15 cellular contexts compared by ENCODE assay signal in genomic region chr10:17850526-17850925, GRCh38. TPM values are rescaled to one million over a fixed set of nuclear protein-coding genes. Genes with fewer than 3 reads are reported as not detected.
"Had no signal": no experiment of that assay in that cellular context is flagged by ENCODE, and none has a peak within 500 bp of the region (broad histone marks: within the 10 kb centered on the region; RNA-seq: fewer than 3 reads in every experiment).

No MANE protein-coding gene starts in this region.

- ATAC-seq: activated CD4-positive, CD25-positive, alpha-beta regulatory T cell treated with anti-CD3 and anti-CD28 coated beads, Interleukin-2, amount 50 U/mL, for 24 hours; gastrocnemius medialis; psoas muscle; sciatic nerve; stimulated activated memory B cell treated with anti-CD40 and anti-IgM and Interleukin-4, amounts not matched to agents 10 μg/mL and 1 μg/mL and 100 μg/mL, for 72 hours had no signal

- H3K36me3 Mint-ChIP-seq: activated naive CD4-positive, alpha-beta T cell treated with anti-CD3 and anti-CD28 coated beads, Interleukin-2, amount 10 ng/mL, durations not matched to agents 7 days and 5 days; memory B cell; stimulated activated memory B cell treated with anti-CD40 and anti-IgM and Interleukin-4, amounts not matched to agents 10 μg/mL and 1 μg/mL and 100 μg/mL, for 72 hours had no signal

- H3K36me3 ChIP-seq: gastrocnemius medialis, transverse colon had no signal

- H3K27ac Mint-ChIP-seq: activated naive CD4-positive, alpha-beta T cell treated with anti-CD3 and anti-CD28 coated beads, Interleukin-2, amount 10 ng/mL, durations not matched to agents 7 days and 5 days; activated T-helper 2 cell treated with anti-CD3 and anti-CD28 coated beads, Interferon-gamma antibody, Interleukin-2, Interleukin-4, amounts not matched to agents 10 μg/mL and 5 μg/mL and 100 μg/mL, durations not matched to agents 14 hours and 24 hours and 36 hours; memory B cell; nephron progenitor cell; stimulated activated memory B cell treated with anti-CD40 and anti-IgM and Interleukin-4, amounts not matched to agents 10 μg/mL and 1 μg/mL and 100 μg/mL, for 72 hours had no signal

- DNase-seq: activated naive CD4-positive, alpha-beta T cell treated with anti-CD3 and anti-CD28 coated beads, Interleukin-2, amount 10 ng/mL, durations not matched to agents 7 days and 5 days; effector CD8-positive, alpha-beta T cell; gastrocnemius medialis; heart right ventricle; nephron progenitor cell; psoas muscle; spleen; stimulated activated CD4-positive, alpha-beta T cell treated with anti-CD3 and anti-CD28 coated beads, Interleukin-1b, Interleukin-23, amount 100 ng/mL, for 48 hours; transverse colon had no signal

- H3K27me3 ChIP-seq: gastrocnemius medialis, heart right ventricle, spleen, transverse colon had no signal

- H3K4me1 ChIP-seq: gastrocnemius medialis, psoas muscle had no signal

- H3K4me1 Mint-ChIP-seq: activated naive CD4-positive, alpha-beta T cell treated with anti-CD3 and anti-CD28 coated beads, Interleukin-2, amount 10 ng/mL, durations not matched to agents 7 days and 5 days; memory B cell; stimulated activated memory B cell treated with anti-CD40 and anti-IgM and Interleukin-4, amounts not matched to agents 10 μg/mL and 1 μg/mL and 100 μg/mL, for 72 hours had no signal

- H3K27me3 Mint-ChIP-seq: activated naive CD4-positive, alpha-beta T cell treated with anti-CD3 and anti-CD28 coated beads, Interleukin-2, amount 10 ng/mL, durations not matched to agents 7 days and 5 days; stimulated activated memory B cell treated with anti-CD40 and anti-IgM and Interleukin-4, amounts not matched to agents 10 μg/mL and 1 μg/mL and 100 μg/mL, for 72 hours had no signal

- H3K9me3 ChIP-seq: gastrocnemius medialis, heart right ventricle, psoas muscle, spleen, transverse colon had no signal

- H3K9me3 Mint-ChIP-seq: activated naive CD4-positive, alpha-beta T cell treated with anti-CD3 and anti-CD28 coated beads, Interleukin-2, amount 10 ng/mL, durations not matched to agents 7 days and 5 days; activated T-helper 2 cell treated with anti-CD3 and anti-CD28 coated beads, Interferon-gamma antibody, Interleukin-2, Interleukin-4, amounts not matched to agents 10 μg/mL and 5 μg/mL and 100 μg/mL, durations not matched to agents 14 hours and 24 hours and 36 hours; stimulated activated memory B cell treated with anti-CD40 and anti-IgM and Interleukin-4, amounts not matched to agents 10 μg/mL and 1 μg/mL and 100 μg/mL, for 72 hours had no signal

- H3K4me3 ChIP-seq: gastrocnemius medialis, heart right ventricle, psoas muscle, spleen, transverse colon had no signal

- H3K4me3 Mint-ChIP-seq: activated naive CD4-positive, alpha-beta T cell treated with anti-CD3 and anti-CD28 coated beads, Interleukin-2, amount 10 ng/mL, durations not matched to agents 7 days and 5 days; memory B cell; nephron progenitor cell; stimulated activated memory B cell treated with anti-CD40 and anti-IgM and Interleukin-4, amounts not matched to agents 10 μg/mL and 1 μg/mL and 100 μg/mL, for 72 hours had no signal

- H3K27ac ChIP-seq: epithelial cell of prostate, gastrocnemius medialis, psoas muscle, transverse colon had no signal

RNA-seq across cellular contexts. Expression of gene MRC1, which starts 41.4 kb away (rescaled TPM):
- total RNA-seq: activated T-helper 2 cell treated with anti-CD3 and anti-CD28 coated beads, Interferon-gamma antibody, Interleukin-2, Interleukin-4, amounts not matched to agents 10 μg/mL and 5 μg/mL and 100 μg/mL, durations not matched to agents 14 hours and 24 hours and 36 hours had no signal
